16 cellular contexts compared by ENCODE assay signal in the genomic region with DNA sequence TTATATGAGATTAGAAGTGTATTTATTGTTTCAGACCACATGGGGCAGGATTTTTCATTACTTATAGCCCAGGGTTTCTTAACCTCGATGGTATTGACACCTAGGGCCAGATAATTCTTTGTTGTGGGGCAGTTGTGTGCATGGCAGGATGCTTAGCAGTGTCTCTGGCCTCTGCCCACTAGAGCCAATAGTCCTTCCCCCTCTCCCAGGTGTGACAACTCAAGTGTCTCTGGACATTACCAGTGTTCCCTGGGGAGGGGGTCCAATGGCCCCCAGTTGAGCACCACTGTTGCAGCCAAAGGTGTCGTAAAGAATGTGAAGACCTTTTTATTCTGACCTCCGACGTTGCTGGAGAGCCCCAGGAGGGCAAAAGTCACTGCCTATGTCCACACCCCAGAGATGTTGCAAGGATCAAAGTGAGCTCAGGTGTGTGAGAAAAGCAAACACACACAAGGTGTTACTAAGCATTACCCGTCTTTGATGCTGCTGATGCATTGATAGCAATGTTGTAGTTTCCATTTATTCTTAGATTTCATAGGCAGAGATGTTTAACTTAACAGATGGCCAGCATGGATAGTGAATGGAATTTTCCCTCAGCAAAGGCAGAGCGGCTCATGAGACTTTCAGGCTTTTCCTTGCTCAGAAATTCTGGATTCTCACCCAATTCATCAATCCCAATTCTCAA. TPM values are rescaled to one million over a fixed set of nuclear protein-coding genes. Genes with fewer than 3 reads are reported as not detected.
DNase-seq lines count a peak whose midpoint lies in the region; ATAC-seq and TF ChIP-seq lines count a peak whose summit lies in the region.
"Had no signal": no experiment of that assay in that cellular context is flagged by ENCODE, and none has a peak within 500 bp of the region (broad histone marks: within the 10 kb centered on the region; RNA-seq: fewer than 3 reads in every experiment).

No MANE protein-coding gene starts in this region.

- no peak overlapping the region for H3K27ac ChIP-seq in right cardiac atrium (ENCODE audit: low read length)

- peak; percentile 65 for ATAC-seq in left lobe of liver
- no peak for ATAC-seq in right cardiac atrium
- ATAC-seq: stimulated activated naive CD8-positive, alpha-beta T cell treated with anti-CD3 and anti-CD28 coated beads, Interleukin-15, Interleukin-2, amounts not matched to agents 100 U/mL and 50 U/mL, for 24 hours had no signal

- no peaks in the 10 kb centered on the region for H3K9me3 ChIP-seq in right cardiac atrium (ENCODE audit: control insufficient read depth, low read length)

- intact Hi-C loops in right cardiac atrium (cut with DNase I) = no loop called here

- WGBS in right cardiac atrium = 64% methylated on average over 6 of the region's 6 CpGs

- TF ChIP-seq CTCF in AG09309 (IDR thresholded peaks at IDR 0.05; ENCODE audit: control insufficient read depth, insufficient read depth, low read depth, low read length, missing control alignments) = peak; percentile 23

- H3K4me3 ChIP-seq in AG09309 (ENCODE audit: control insufficient read depth, low read depth, low read length) (no peak overlapping the region), right cardiac atrium (ENCODE audit: low read length) (no peak overlapping the region)

- no peaks in the 10 kb centered on the region for H3K4me1 ChIP-seq in right cardiac atrium (ENCODE audit: control insufficient read depth, insufficient read depth, low read length)

- DNase-seq in AG09309 (ENCODE audit: low read depth) (no peak), HCEC 1CT (peak; percentile 13), SW480 (ENCODE audit: low spot score) (peak; percentile 46), left lobe of liver (ENCODE audit: low spot score) (no peak), NCI-H1092 (lab: John Stamatoyannopoulos, UW) (no peak), right cardiac atrium (no peak), amniotic stem cell (lab: John Stamatoyannopoulos, UW) (no peak)
- no peak for DNase-seq in activated CD4-positive, CD25-positive, alpha-beta regulatory T cell treated with anti-CD3 and anti-CD28 coated beads, Interleukin-2, amount 50 U/mL, for 72 hours
- DNase-seq: activated B cell treated with CpG ODN at 0.5 μM for 24 hours; hippocampal formation; midbrain; NCI-H2081 treated with DMSO at 0.1 percent for 48 hours; stimulated activated CD4-positive, alpha-beta T cell treated with anti-CD3 and anti-CD28 coated beads, Interleukin-4, amount 100 ng/mL, for 1 hour; stimulated activated naive CD8-positive, alpha-beta T cell treated with anti-CD3 and anti-CD28 coated beads, Interleukin-15, Interleukin-2, amounts not matched to agents 100 U/mL and 50 U/mL, for 24 hours had no signal

- no peaks in the 10 kb centered on the region for H3K27me3 ChIP-seq in right cardiac atrium (ENCODE audit: control insufficient read depth, insufficient read depth)

RNA-seq across cellular contexts. Expression of a gene that starts 22.2 kb away (rescaled TPM):
- total RNA-seq in left lobe of liver = not detected
- not detected for total RNA-seq in right cardiac atrium
- polyA plus RNA-seq in right cardiac atrium = not detected
- total RNA-seq: activated B cell treated with CpG ODN at 0.5 μM for 24 hours, pulmonary artery endothelial cell had no signal
- polyA plus RNA-seq: IgD-negative memory B cell had no signal

RNA-seq across cellular contexts. Expression of a gene that starts 39.9 kb away (rescaled TPM):
- total RNA-seq in left lobe of liver (191 TPM), right cardiac atrium (100 to 1,000 TPM in 1 of 4 donors, 10 to 100 TPM in 3; 49.8 to 120 (median 57.1) TPM)
- polyA plus RNA-seq in right cardiac atrium = 38.2 TPM

Comparison
In these comparisons a context has a peak if more than half of its experiments do, and no peak if none do; other contexts are left out.
1. DNase-seq: peak in HCEC 1CT (single experiment) and SW480 (single experiment); none in AG09309 (single experiment), left lobe of liver (single experiment), activated CD4-positive, CD25-positive, alpha-beta regulatory T cell treated with anti-CD3 and anti-CD28 coated beads, Interleukin-2, amount 50 U/mL, for 72 hours (single experiment), NCI-H1092 (single experiment), right cardiac atrium (0 of 3) and amniotic stem cell (single experiment).